In the genomic region with DNA sequence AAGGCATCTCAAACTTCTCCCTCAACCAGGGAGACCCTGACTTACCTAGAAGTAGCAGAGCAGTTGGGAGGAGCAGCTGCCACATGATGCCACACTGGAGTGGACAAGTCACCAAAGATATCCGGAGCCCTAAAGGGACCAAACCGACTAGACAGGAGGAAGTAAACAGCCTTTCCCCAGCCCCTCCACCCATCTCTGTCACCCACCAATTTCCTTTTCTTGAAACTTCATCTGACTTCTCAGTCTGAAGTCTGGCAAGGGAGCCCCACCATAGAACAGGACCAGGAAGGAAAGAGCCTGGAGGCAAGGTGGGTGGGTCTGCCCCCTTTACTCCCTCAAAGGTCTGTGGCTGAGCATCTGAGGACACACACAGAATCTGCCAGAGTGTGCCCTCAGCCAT, we compare ENCODE assay signal across 20 cellular contexts. TPM values are rescaled to one million over a fixed set of nuclear protein-coding genes. Genes with fewer than 3 reads are reported as not detected.
DNase-seq lines count a peak whose midpoint lies in the region; ATAC-seq and TF ChIP-seq lines count a peak whose summit lies in the region.
"Had no signal": no experiment of that assay in that cellular context is flagged by ENCODE, and none has a peak within 500 bp of the region (broad histone marks: within the 10 kb centered on the region; RNA-seq: fewer than 3 reads in every experiment).

A gene (minus strand): TSS at position 167 of the 400 bp plus-strand sequence. CDS start 82 bp downstream, at position 85.

- H3K27me3 Mint-ChIP-seq in activated T-cell treated with anti-CD3 and anti-CD28 coated beads, Interleukin-2, amount 50 U/mL, for 4 hours (ENCODE audit: low read depth) = no peaks in the 10 kb centered on the region
- no peaks in the 10 kb centered on the region for H3K27me3 Mint-ChIP-seq in activated T-cell treated with anti-CD3 and anti-CD28 coated beads, Interleukin-2, amount 50 U/mL, for 24 hours
- H3K27me3 Mint-ChIP-seq in immature natural killer cell (ENCODE audit: low read depth in 3 of 3) = peaks cover 0 to 4% (median 2%) of the 10 kb centered on the region in 3 donors
- H3K27me3 Mint-ChIP-seq in natural killer cell treated with Interleukin-12 subunit alpha and Interleukin-12 subunit beta and Interleukin-15 and Interleukin-18, amount 100 ng/mL, for 72 hours = no peaks in the 10 kb centered on the region
- H3K27me3 Mint-ChIP-seq: activated naive CD8-positive, alpha-beta T cell treated with anti-CD3 and anti-CD28 coated beads for 36 hours had no signal

- no peaks in the 10 kb centered on the region for H3K27me3 ChIP-seq in vagina
- H3K27me3 ChIP-seq in gastrocnemius medialis = no peaks in the 10 kb centered on the region
- H3K27me3 ChIP-seq: BLaER1 had no signal

- DNase-seq in activated T-cell treated with anti-CD3 and anti-CD28 coated beads, Interleukin-2, amount 50 U/mL, for 4 hours = no peak
- no peak for DNase-seq in activated T-cell treated with anti-CD3 and anti-CD28 coated beads, Interleukin-2, amount 50 U/mL, for 24 hours
- DNase-seq in immature natural killer cell (peak; percentile 55 to 60 (median 55)), vagina (ENCODE audit: extremely low spot score in 2 of 2) (no peak), gastrocnemius medialis (no peak), NAMALWA (ENCODE audit: low spot score) (no peak)
- peak; percentile 61 for DNase-seq in natural killer cell treated with Interleukin-12 subunit alpha and Interleukin-12 subunit beta and Interleukin-15 and Interleukin-18, amount 100 ng/mL, for 72 hours (ENCODE audit: low spot score)
- DNase-seq: activated CD4-positive, alpha-beta T cell treated with anti-CD3 and anti-CD28 coated beads, Interleukin-2, amount 50 U/mL, for 4 hours; activated naive CD8-positive, alpha-beta T cell treated with anti-CD3 and anti-CD28 coated beads for 36 hours; activated T-cell treated with anti-CD3 and anti-CD28 coated beads, Interleukin-2, amount 50 U/mL, for 1 hour; DMS 273 treated with DMSO at 0.1 percent for 48 hours; NCI-H524; T-helper 1 cell had no signal

- H3K9me3 Mint-ChIP-seq in activated T-cell treated with anti-CD3 and anti-CD28 coated beads, Interleukin-2, amount 50 U/mL, for 4 hours = no peaks in the 10 kb centered on the region
- no peaks in the 10 kb centered on the region for H3K9me3 Mint-ChIP-seq in activated T-cell treated with anti-CD3 and anti-CD28 coated beads, Interleukin-2, amount 50 U/mL, for 24 hours
- no peaks in the 10 kb centered on the region for H3K9me3 Mint-ChIP-seq in immature natural killer cell
- no peaks in the 10 kb centered on the region for H3K9me3 Mint-ChIP-seq in natural killer cell treated with Interleukin-12 subunit alpha and Interleukin-12 subunit beta and Interleukin-15 and Interleukin-18, amount 100 ng/mL, for 72 hours
- H3K9me3 Mint-ChIP-seq: activated naive CD8-positive, alpha-beta T cell treated with anti-CD3 and anti-CD28 coated beads for 36 hours had no signal

- H3K9me3 ChIP-seq in vagina (no peaks in the 10 kb centered on the region), gastrocnemius medialis (no peaks in the 10 kb centered on the region)
- H3K9me3 ChIP-seq: BLaER1, gastroesophageal sphincter, HAP-1 had no signal

- H3K4me3 ChIP-seq in vagina = no peak within 1 kb of the TSS
- H3K4me3 ChIP-seq in gastrocnemius medialis = no peak within 1 kb of the TSS
- H3K4me3 ChIP-seq: BLaER1, gastroesophageal sphincter, HAP-1 had no signal

- no peak within 1 kb of the TSS for H3K27ac ChIP-seq in vagina
- H3K27ac ChIP-seq in gastrocnemius medialis = no peak within 1 kb of the TSS
- H3K27ac ChIP-seq: BLaER1, HL-60 had no signal

- peak within 1 kb of the TSS; percentile 19 for H3K4me3 Mint-ChIP-seq in activated T-cell treated with anti-CD3 and anti-CD28 coated beads, Interleukin-2, amount 50 U/mL, for 4 hours
- H3K4me3 Mint-ChIP-seq in activated T-cell treated with anti-CD3 and anti-CD28 coated beads, Interleukin-2, amount 50 U/mL, for 24 hours = no peak within 1 kb of the TSS
- H3K4me3 Mint-ChIP-seq in immature natural killer cell = peak within 1 kb of the TSS; percentile 81 to 97 (median 94)
- peak within 1 kb of the TSS; percentile 79 for H3K4me3 Mint-ChIP-seq in natural killer cell treated with Interleukin-12 subunit alpha and Interleukin-12 subunit beta and Interleukin-15 and Interleukin-18, amount 100 ng/mL, for 72 hours
- H3K4me3 Mint-ChIP-seq: activated naive CD8-positive, alpha-beta T cell treated with anti-CD3 and anti-CD28 coated beads for 36 hours had no signal

- TF ChIP-seq POLR2A in vagina (IDR thresholded peaks at IDR 0.05) (no peak), gastrocnemius medialis (IDR thresholded peaks at IDR 0.05) (no peak)

- no peaks in the 10 kb centered on the region for H3K36me3 Mint-ChIP-seq in activated T-cell treated with anti-CD3 and anti-CD28 coated beads, Interleukin-2, amount 50 U/mL, for 4 hours (ENCODE audit: insufficient read depth)
- H3K36me3 Mint-ChIP-seq in activated T-cell treated with anti-CD3 and anti-CD28 coated beads, Interleukin-2, amount 50 U/mL, for 24 hours (ENCODE audit: low read depth) = no peaks in the 10 kb centered on the region
- H3K36me3 Mint-ChIP-seq in immature natural killer cell = peaks cover 21 to 25% (median 23%) of the 10 kb centered on the region in 3 donors
- H3K36me3 Mint-ChIP-seq in natural killer cell treated with Interleukin-12 subunit alpha and Interleukin-12 subunit beta and Interleukin-15 and Interleukin-18, amount 100 ng/mL, for 72 hours = no peaks in the 10 kb centered on the region
- H3K36me3 Mint-ChIP-seq: activated naive CD8-positive, alpha-beta T cell treated with anti-CD3 and anti-CD28 coated beads for 36 hours had no signal

- in situ Hi-C loops in gastrocnemius medialis (cut with MboI; ENCODE audit: low sequenced_read_pairs in 4 of 4) = no loop called here

- no peaks in the 10 kb centered on the region for H3K36me3 ChIP-seq in vagina
- no peaks in the 10 kb centered on the region for H3K36me3 ChIP-seq in gastrocnemius medialis
- H3K36me3 ChIP-seq: BLaER1, gastroesophageal sphincter, HAP-1 had no signal

- peaks cover 19% of the 10 kb centered on the region for H3K4me1 Mint-ChIP-seq in activated T-cell treated with anti-CD3 and anti-CD28 coated beads, Interleukin-2, amount 50 U/mL, for 4 hours (ENCODE audit: low read depth)
- H3K4me1 Mint-ChIP-seq in activated T-cell treated with anti-CD3 and anti-CD28 coated beads, Interleukin-2, amount 50 U/mL, for 24 hours (ENCODE audit: low read depth) = peaks cover 20% of the 10 kb centered on the region
- H3K4me1 Mint-ChIP-seq in immature natural killer cell = peaks cover 69 to 81% of the 10 kb centered on the region in 2 donors
- peaks cover 39 to 50% of the 10 kb centered on the region in 2 donors for H3K4me1 Mint-ChIP-seq in natural killer cell treated with Interleukin-12 subunit alpha and Interleukin-12 subunit beta and Interleukin-15 and Interleukin-18, amount 100 ng/mL, for 72 hours (ENCODE audit: low read depth in 2 of 2)

- TF ChIP-seq CTCF in vagina (IDR thresholded peaks at IDR 0.05) (no peak), gastrocnemius medialis (IDR thresholded peaks at IDR 0.05 in 4 of 5, conservative IDR thresholded peaks at IDR 0.05 in 1 of 5) (no peak)

- H3K4me1 ChIP-seq in vagina = no peaks in the 10 kb centered on the region
- no peaks in the 10 kb centered on the region for H3K4me1 ChIP-seq in gastrocnemius medialis
- H3K4me1 ChIP-seq: BLaER1, gastroesophageal sphincter, HAP-1 had no signal

- intact Hi-C loops in vagina (cut with DNase I) = no loop called here
- intact Hi-C loops in gastrocnemius medialis (cut with DNase I; ENCODE audit: low total_unique reads) = no loop called here

- ATAC-seq in activated T-cell treated with anti-CD3 and anti-CD28 coated beads, Interleukin-2, amount 50 U/mL, for 4 hours = no peak
- peak in 1 of 2 donors; percentile 34 for ATAC-seq in natural killer cell treated with Interleukin-12 subunit alpha and Interleukin-12 subunit beta and Interleukin-15 and Interleukin-18, amount 100 ng/mL, for 72 hours
- no peak for ATAC-seq in gastrocnemius medialis
- no peak for ATAC-seq in HG03521 (IDR thresholded peaks at IDR 0.05; ENCODE audit: unreplicated experiment)

- no peak within 1 kb of the TSS for H3K27ac Mint-ChIP-seq in activated T-cell treated with anti-CD3 and anti-CD28 coated beads, Interleukin-2, amount 50 U/mL, for 24 hours
- H3K27ac Mint-ChIP-seq in immature natural killer cell = peak within 1 kb of the TSS; percentile 91 to 97 (median 96)
- peak within 1 kb of the TSS; percentile 88 to 95 for H3K27ac Mint-ChIP-seq in natural killer cell treated with Interleukin-12 subunit alpha and Interleukin-12 subunit beta and Interleukin-15 and Interleukin-18, amount 100 ng/mL, for 72 hours
- H3K27ac Mint-ChIP-seq: activated naive CD8-positive, alpha-beta T cell treated with anti-CD3 and anti-CD28 coated beads for 36 hours had no signal

RNA-seq across cellular contexts. Expression of the gene that starts here (rescaled TPM):
- under 1 TPM; 0.40 to 0.87 (median 0.61) TPM for total RNA-seq in activated T-cell treated with anti-CD3 and anti-CD28 coated beads, Interleukin-2, amount 50 U/mL, for 4 hours
- polyA plus RNA-seq in immature natural killer cell = 1,000 to 10,000 TPM in 2 of 3 donors, 100 to 1,000 TPM in 1; 491 to 1,637 (median 1,471) TPM
- total RNA-seq in natural killer cell treated with Interleukin-12 subunit alpha and Interleukin-12 subunit beta and Interleukin-15 and Interleukin-18, amount 100 ng/mL, for 72 hours = 100 to 1,000 TPM in 1 of 2 donors, 10 to 100 TPM in 1; 34.5 to 150 TPM
- total RNA-seq in vagina = 14.2 TPM
- 1 to 10 TPM; 1.7 to 7.7 (median 3.0) TPM for total RNA-seq in gastrocnemius medialis
- total RNA-seq: A172; activated naive CD8-positive, alpha-beta T cell treated with anti-CD3 and anti-CD28 coated beads for 36 hours had no signal
- polyA plus RNA-seq: neural cell had no signal

Comparison
In these comparisons a context has a peak if more than half of its experiments do, and no peak if none do; other contexts are left out.
1. DNase-seq: peak in immature natural killer cell (3 of 3) and natural killer cell treated with Interleukin-12 subunit alpha and Interleukin-12 subunit beta and Interleukin-15 and Interleukin-18, amount 100 ng/mL, for 72 hours (single experiment); none in activated T-cell treated with anti-CD3 and anti-CD28 coated beads, Interleukin-2, amount 50 U/mL, for 4 hours (single experiment), activated T-cell treated with anti-CD3 and anti-CD28 coated beads, Interleukin-2, amount 50 U/mL, for 24 hours (single experiment), vagina (0 of 2), gastrocnemius medialis (0 of 2) and NAMALWA (single experiment).